In the genomic region with DNA sequence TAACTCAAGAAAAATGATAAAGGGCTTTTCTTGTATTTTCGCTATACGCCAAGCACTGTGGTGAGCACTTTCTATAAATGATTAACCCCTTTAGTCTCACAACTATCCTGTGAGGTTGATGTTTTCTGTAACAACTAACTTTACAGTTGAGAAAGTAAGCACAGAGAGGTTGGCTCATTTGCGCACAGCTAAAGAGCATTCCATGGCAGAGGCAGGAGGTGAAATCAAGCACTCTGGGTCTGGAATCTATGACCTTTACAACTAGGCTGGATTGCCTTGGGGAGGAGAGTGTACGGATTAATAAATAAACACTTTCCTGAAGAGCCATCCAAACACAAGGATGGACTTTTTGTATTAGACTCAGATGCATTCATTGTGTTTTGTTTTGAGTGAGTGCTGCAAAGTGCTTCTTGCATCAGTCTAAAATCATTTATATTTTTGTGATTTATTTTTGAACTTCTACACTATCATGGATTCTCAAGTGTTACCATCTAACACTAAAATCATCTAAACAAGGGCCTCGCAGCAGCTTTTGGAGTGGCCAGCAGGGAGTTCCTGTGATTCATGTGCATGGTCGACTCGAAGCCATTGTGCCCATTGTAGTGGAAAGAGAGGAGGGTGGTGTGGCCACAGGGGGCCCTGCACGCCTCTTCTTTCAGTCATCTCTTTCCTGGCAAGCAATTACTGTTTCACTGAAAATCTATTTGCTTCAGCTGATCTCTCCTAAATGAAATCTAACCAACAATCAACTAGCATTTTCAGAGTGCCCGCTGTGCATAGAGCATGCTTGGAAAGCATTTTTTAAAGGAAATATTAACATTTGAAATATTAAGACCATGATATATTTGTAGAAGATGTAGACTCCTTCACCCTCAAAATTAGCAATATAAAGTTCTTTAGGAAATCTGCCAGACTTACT, we compare ENCODE assay signal across 17 cellular contexts.
A peak's percentile ranks its signal among the peaks of the same experiment; 100 is the strongest.
DNase-seq lines count a peak whose midpoint lies in the region; ATAC-seq and TF ChIP-seq lines count a peak whose summit lies in the region.
"Had no signal": no experiment of that assay in that cellular context is flagged by ENCODE, and none has a peak within 500 bp of the region (broad histone marks: within the 10 kb centered on the region; RNA-seq: fewer than 3 reads in every experiment).

No MANE protein-coding gene starts in this region.

- no peak overlapping the region for H3K4me3 Mint-ChIP-seq in CD8-positive, alpha-beta T cell
- H3K4me3 Mint-ChIP-seq: CD8-positive, alpha-beta memory T cell had no signal

- peaks cover 10% of the 10 kb centered on the region for H3K9me3 Mint-ChIP-seq in CD8-positive, alpha-beta T cell

- H3K4me3 ChIP-seq in SK-N-SH (ENCODE audit: low read depth in 2 of 2, low read length in 1 of 2) (no peak overlapping the region), OCI-LY1 (ENCODE audit: low read depth, low read length, poor library complexity, severe bottlenecking) (no peak overlapping the region), iPS-20b (ENCODE audit: low read length) (peak overlapping the region; percentile 56), vagina (no peak overlapping the region)
- no peak overlapping the region for H3K4me3 ChIP-seq in CD8-positive, alpha-beta T cell (ENCODE audit: low read depth, low read length)
- H3K4me3 ChIP-seq: breast epithelium, spleen had no signal

- no peaks in the 10 kb centered on the region for H3K27me3 Mint-ChIP-seq in CD8-positive, alpha-beta T cell (ENCODE audit: low read depth)
- H3K27me3 Mint-ChIP-seq: CD8-positive, alpha-beta memory T cell had no signal

- H4K20me1 ChIP-seq in SK-N-SH (ENCODE audit: insufficient read depth) (no peaks in the 10 kb centered on the region), OCI-LY1 (ENCODE audit: insufficient read depth, low read length) (no peaks in the 10 kb centered on the region)

- H3K9me3 ChIP-seq in SK-N-SH (0 out of 2 replicates have a peak, but pooled peaks cover 12% of the 10 kb centered on the region), OCI-LY1 (ENCODE audit: low read length) (peaks cover 8% of the 10 kb centered on the region; the same call in 1 of the 2 replicates), iPS-20b (ENCODE audit: insufficient read depth, low read depth, low read length) (no peaks in the 10 kb centered on the region), vagina (no peaks in the 10 kb centered on the region)
- H3K9me3 ChIP-seq in CD8-positive, alpha-beta T cell (ENCODE audit: low read length), result no peaks in the 10 kb centered on the region
- H3K9me3 ChIP-seq: neutrophil had no signal

- H3K36me3 ChIP-seq in SK-N-SH (replicated peaks in 1 of 2; ENCODE audit: control insufficient read depth in 1 of 2, insufficient read depth in 2 of 2, low read length in 1 of 2) (peaks cover 0 to 3% of the 10 kb centered on the region in 2 experiments), OCI-LY1 (ENCODE audit: insufficient read depth, low read length) (no peaks in the 10 kb centered on the region), iPS-20b (ENCODE audit: insufficient read depth, low read depth, low read length) (no peaks in the 10 kb centered on the region), vagina (no peaks in the 10 kb centered on the region)
- no peaks in the 10 kb centered on the region for H3K36me3 ChIP-seq in CD8-positive, alpha-beta T cell (ENCODE audit: insufficient read depth, low read length)
- H3K36me3 ChIP-seq: breast epithelium, neutrophil, spleen had no signal

- peaks cover 0 to 9% of the 10 kb centered on the region in 2 experiments; a peak in 2 of 4 replicates for H3K4me1 ChIP-seq in SK-N-SH (ENCODE audit: control insufficient read depth in 1 of 2, insufficient read depth in 2 of 2, low read depth in 1 of 2, low read length in 1 of 2)
- H3K4me1 ChIP-seq in OCI-LY1 (ENCODE audit: insufficient read depth, low read length, severe bottlenecking), result peaks cover 30% of the 10 kb centered on the region
- H3K4me1 ChIP-seq in iPS-20b (ENCODE audit: insufficient read depth, low read length), result peaks cover 37% of the 10 kb centered on the region; the same call in 1 of the 2 replicates
- no peaks in the 10 kb centered on the region for H3K4me1 ChIP-seq in CD8-positive, alpha-beta T cell (ENCODE audit: insufficient read depth, low read length)
- no peaks in the 10 kb centered on the region for H3K4me1 ChIP-seq in vagina
- H3K4me1 ChIP-seq: breast epithelium, spleen had no signal

- POLR2A ChIA-PET in SK-N-SH (lab: Yijun Ruan, JAX), result no interaction called here
- POLR2A ChIA-PET in CD8-positive, alpha-beta T cell (lab: Charles Lee), result no interaction called here

- 0 out of 2 replicates have a peak, but pooled peaks cover 7% of the 10 kb centered on the region for H3K9me2 ChIP-seq in SK-N-SH
- H3K9me2 ChIP-seq in OCI-LY1 (ENCODE audit: low read depth, low read length), result no peaks in the 10 kb centered on the region

- H3K27ac Mint-ChIP-seq in CD8-positive, alpha-beta T cell, result no peak overlapping the region
- H3K27ac Mint-ChIP-seq: CD8-positive, alpha-beta memory T cell had no signal

- no peak overlapping the region for H2AFZ ChIP-seq in SK-N-SH (ENCODE audit: low read depth)
- no peak overlapping the region for H2AFZ ChIP-seq in OCI-LY1 (ENCODE audit: low read length)

- peak overlapping the region in 1 of 2 experiments; percentile 23; a peak in 1 of 4 replicates for H3K27ac ChIP-seq in SK-N-SH (ENCODE audit: low read depth in 2 of 2, low read length in 1 of 2)
- no peak overlapping the region for H3K27ac ChIP-seq in OCI-LY1 (ENCODE audit: low read depth, low read length, poor library complexity, severe bottlenecking)
- H3K27ac ChIP-seq in iPS-20b (ENCODE audit: low read length), result peak overlapping the region; percentile 96
- no peak overlapping the region for H3K27ac ChIP-seq in CD8-positive, alpha-beta T cell (ENCODE audit: low read depth, low read length)
- H3K27ac ChIP-seq in vagina, result no peak overlapping the region
- H3K27ac ChIP-seq: breast epithelium, neutrophil, spleen had no signal

- H3F3A ChIP-seq in SK-N-SH (replicated peaks; ENCODE audit: insufficient read depth) (no peaks in the 10 kb centered on the region), OCI-LY1 (ENCODE audit: insufficient read depth, low read length) (no peaks in the 10 kb centered on the region)

- H3K9ac ChIP-seq in SK-N-SH (no peak overlapping the region), OCI-LY1 (ENCODE audit: low read length) (no peak overlapping the region), iPS-20b (ENCODE audit: low read depth, low read length) (peak overlapping the region; percentile 82)

- TF ChIP-seq CTCF in SK-N-SH (IDR thresholded peaks at IDR 0.05) (no peak), OCI-LY1 (IDR thresholded peaks at IDR 0.05; ENCODE audit: low read length) (peak; percentile 40), vagina (IDR thresholded peaks at IDR 0.05) (no peak)
- TF ChIP-seq CTCF in CD8-positive, alpha-beta T cell (IDR thresholded peaks at IDR 0.05), result no peak

- CTCF ChIA-PET in SK-N-SH (lab: Yijun Ruan, JAX), result interaction anchor here (1.1 to 1.5 kb wide), 2 partner anchors 19 to 224 kb away, joined by 3 to 4 read pairs; no protein-coding TSS in a partner anchor
- CTCF ChIA-PET in CD8-positive, alpha-beta T cell (lab: Charles Lee), result no interaction called here

- ATAC-seq in SK-N-SH treated with all-trans-retinoic acid at 6 μM for 48 hours (no peak), GM19452 (IDR thresholded peaks at IDR 0.05; ENCODE audit: unreplicated experiment) (no peak)
- no peak for ATAC-seq in CD8-positive, alpha-beta T cell

- DNase-seq in SK-N-SH, result peak; percentile 28
- DNase-seq in CD8-positive, alpha-beta T cell, result no peak
- no peak for DNase-seq in posterior cingulate gyrus
- no peak for DNase-seq in vagina (ENCODE audit: extremely low spot score in 2 of 2)
- DNase-seq: activated CD8-positive, alpha-beta memory T cell treated with anti-CD3 and anti-CD28 coated beads for 24 hours; activated gamma-delta T cell; CD8-positive, alpha-beta memory T cell; NCI-H526 treated with DMSO at 0.1 percent for 48 hours; Right ventricle myocardium superior; spleen; substantia nigra had no signal

- TF ChIP-seq POLR2A in vagina (IDR thresholded peaks at IDR 0.05), result no peak

- H3K27me3 ChIP-seq in SK-N-SH (ENCODE audit: insufficient read depth), result no peaks in the 10 kb centered on the region
- no peaks in the 10 kb centered on the region for H3K27me3 ChIP-seq in OCI-LY1 (ENCODE audit: insufficient read depth, low read length)
- H3K27me3 ChIP-seq in iPS-20b (ENCODE audit: insufficient read depth, low read length), result no peaks in the 10 kb centered on the region
- no peaks in the 10 kb centered on the region for H3K27me3 ChIP-seq in CD8-positive, alpha-beta T cell (ENCODE audit: insufficient read depth, low read length)
- no peaks in the 10 kb centered on the region for H3K27me3 ChIP-seq in vagina
- H3K27me3 ChIP-seq: breast epithelium, neutrophil, spleen had no signal

- H3K4me1 Mint-ChIP-seq in CD8-positive, alpha-beta T cell (ENCODE audit: low read depth), result no peaks in the 10 kb centered on the region
- H3K4me1 Mint-ChIP-seq: CD8-positive, alpha-beta memory T cell had no signal

- H3K4me2 ChIP-seq in SK-N-SH, result no peak overlapping the region
- H3K4me2 ChIP-seq in OCI-LY1 (ENCODE audit: low read length), result peak overlapping the region; percentile 1; the same call in 1 of the 2 replicates

- TF ChIP-seq EP300 in SK-N-SH (IDR thresholded peaks at IDR 0.05; ENCODE audit: borderline replicate concordance in 1 of 2, low read depth in 1 of 2, low read length in 1 of 2), result no peak

- no peaks in the 10 kb centered on the region for H3K36me3 Mint-ChIP-seq in CD8-positive, alpha-beta T cell
- H3K36me3 Mint-ChIP-seq: CD8-positive, alpha-beta memory T cell had no signal

- peak; percentile 21; the same call in 1 of the 2 replicates for TF ChIP-seq RAD21 in SK-N-SH (IDR thresholded peaks at IDR 0.05; ENCODE audit: low read length)

- H3K79me2 ChIP-seq in SK-N-SH (ENCODE audit: insufficient read depth) (no peaks in the 10 kb centered on the region), OCI-LY1 (ENCODE audit: insufficient read depth, low read length) (no peaks in the 10 kb centered on the region)

- intact Hi-C loops in CD8-positive, alpha-beta T cell (cut with DNase I, micrococcal nuclease), result no loop called here
- intact Hi-C loops in posterior cingulate gyrus (cut with DNase I), result no loop called here
- intact Hi-C loops in vagina (cut with DNase I), result no loop called here

- 32% methylated on average over 9 of the region's 9 CpGs for WGBS in SK-N-SH (ENCODE audit: low lambda C conversion rate)

TF ChIP-seq in SK-N-SH, 30 proteins besides CTCF, POLR2A, EP300 and RAD21 (continues in another document):
- no peak for TF ChIP-seq JUND (IDR thresholded peaks at IDR 0.05)

TF ChIP-seq in SK-N-SH treated with all-trans-retinoic acid at 6 μM for 48 hours, 23 proteins besides CTCF, POLR2A, EP300 and RAD21 (continues in another document):
- TF ChIP-seq ZC3H10 (CRISPR knock-in tag; IDR thresholded peaks at IDR 0.05) (no peak), GLIS3 (CRISPR knock-in tag; IDR thresholded peaks at IDR 0.05) (no peak), BACH2 (CRISPR knock-in tag; IDR thresholded peaks at IDR 0.05; ENCODE audit: borderline replicate concordance) (no peak)
